2 cellular contexts compared by ENCODE assay signal in the genomic region with DNA sequence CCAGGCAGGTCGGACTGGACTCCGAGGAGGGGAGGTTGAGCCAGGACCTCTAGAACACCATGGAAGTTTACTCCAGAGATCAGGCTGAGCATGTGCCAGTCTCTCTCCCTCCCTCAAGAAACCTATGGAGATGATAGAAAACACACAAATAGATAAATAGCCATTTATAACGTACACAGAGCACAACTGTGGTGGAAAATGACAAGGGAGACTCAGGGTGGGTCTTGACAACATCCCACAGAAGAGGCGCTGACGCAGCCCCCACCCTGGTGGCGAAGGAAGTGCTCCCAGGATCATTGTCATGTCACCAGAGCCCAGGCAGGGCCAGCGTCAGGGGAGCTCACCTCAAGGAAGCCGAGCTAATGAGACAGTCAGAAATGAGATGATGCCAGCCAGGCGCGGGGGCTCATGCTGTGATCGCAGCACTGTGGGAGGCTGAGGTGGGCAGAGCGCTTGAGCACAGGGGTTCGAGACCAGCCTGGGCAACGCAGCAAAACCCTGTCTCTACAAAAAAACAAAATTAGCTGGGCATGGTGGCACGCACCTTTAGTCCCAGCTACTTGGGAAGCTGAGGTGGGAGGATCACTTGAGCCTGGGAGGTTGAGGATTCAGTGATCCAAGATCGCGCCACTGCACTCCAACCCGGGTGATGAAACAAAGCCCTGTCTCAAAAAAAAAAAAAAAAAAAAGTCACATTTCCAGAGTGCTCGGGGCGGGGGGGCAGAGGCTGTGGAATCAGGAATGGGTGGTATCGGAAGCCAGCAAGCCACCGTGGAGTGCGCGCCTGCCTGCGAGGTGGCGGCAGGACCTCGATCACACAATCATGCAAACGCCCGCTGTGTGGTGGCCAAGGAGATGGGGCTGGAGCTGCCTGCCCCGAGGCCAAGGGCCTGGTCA.
TF ChIP-seq lines count a peak whose summit lies in the region.

No MANE protein-coding gene starts in this region.

TF ChIP-seq in HepG2, 621 proteins besides CTCF, POLR2A, EP300 and RAD21:
- TF ChIP-seq TCF7L2 (IDR thresholded peaks at IDR 0.05; ENCODE audit: low read depth, low read length) (no peak), ZNF207 (IDR thresholded peaks at IDR 0.05; ENCODE audit: borderline replicate concordance) (no peak), BORCS8-MEF2B (CRISPR knock-in tag; IDR thresholded peaks at IDR 0.05) (no peak), ZNF674 (CRISPR knock-in tag; IDR thresholded peaks at IDR 0.05; ENCODE audit: low read depth) (no peak), HMGA1 (CRISPR knock-in tag; conservative IDR thresholded peaks at IDR 0.05) (no peak), TOPORS (CRISPR knock-in tag; IDR thresholded peaks at IDR 0.05) (no peak)
- TF ChIP-seq, protein P1, sequence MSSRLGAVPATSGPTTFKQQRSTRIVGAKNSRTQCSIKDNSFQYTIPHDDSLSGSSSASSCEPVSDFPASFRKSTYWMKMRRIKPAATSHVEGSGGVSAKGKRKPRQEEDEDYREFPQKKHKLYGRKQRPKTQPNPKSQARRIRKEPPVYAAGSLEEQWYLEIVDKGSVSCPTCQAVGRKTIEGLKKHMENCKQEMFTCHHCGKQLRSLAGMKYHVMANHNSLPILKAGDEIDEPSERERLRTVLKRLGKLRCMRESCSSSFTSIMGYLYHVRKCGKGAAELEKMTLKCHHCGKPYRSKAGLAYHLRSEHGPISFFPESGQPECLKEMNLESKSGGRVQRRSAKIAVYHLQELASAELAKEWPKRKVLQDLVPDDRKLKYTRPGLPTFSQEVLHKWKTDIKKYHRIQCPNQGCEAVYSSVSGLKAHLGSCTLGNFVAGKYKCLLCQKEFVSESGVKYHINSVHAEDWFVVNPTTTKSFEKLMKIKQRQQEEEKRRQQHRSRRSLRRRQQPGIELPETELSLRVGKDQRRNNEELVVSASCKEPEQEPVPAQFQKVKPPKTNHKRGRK (CRISPR knock-in tag; IDR thresholded peaks at IDR 0.05), result no peak
- TF ChIP-seq, protein P2, sequence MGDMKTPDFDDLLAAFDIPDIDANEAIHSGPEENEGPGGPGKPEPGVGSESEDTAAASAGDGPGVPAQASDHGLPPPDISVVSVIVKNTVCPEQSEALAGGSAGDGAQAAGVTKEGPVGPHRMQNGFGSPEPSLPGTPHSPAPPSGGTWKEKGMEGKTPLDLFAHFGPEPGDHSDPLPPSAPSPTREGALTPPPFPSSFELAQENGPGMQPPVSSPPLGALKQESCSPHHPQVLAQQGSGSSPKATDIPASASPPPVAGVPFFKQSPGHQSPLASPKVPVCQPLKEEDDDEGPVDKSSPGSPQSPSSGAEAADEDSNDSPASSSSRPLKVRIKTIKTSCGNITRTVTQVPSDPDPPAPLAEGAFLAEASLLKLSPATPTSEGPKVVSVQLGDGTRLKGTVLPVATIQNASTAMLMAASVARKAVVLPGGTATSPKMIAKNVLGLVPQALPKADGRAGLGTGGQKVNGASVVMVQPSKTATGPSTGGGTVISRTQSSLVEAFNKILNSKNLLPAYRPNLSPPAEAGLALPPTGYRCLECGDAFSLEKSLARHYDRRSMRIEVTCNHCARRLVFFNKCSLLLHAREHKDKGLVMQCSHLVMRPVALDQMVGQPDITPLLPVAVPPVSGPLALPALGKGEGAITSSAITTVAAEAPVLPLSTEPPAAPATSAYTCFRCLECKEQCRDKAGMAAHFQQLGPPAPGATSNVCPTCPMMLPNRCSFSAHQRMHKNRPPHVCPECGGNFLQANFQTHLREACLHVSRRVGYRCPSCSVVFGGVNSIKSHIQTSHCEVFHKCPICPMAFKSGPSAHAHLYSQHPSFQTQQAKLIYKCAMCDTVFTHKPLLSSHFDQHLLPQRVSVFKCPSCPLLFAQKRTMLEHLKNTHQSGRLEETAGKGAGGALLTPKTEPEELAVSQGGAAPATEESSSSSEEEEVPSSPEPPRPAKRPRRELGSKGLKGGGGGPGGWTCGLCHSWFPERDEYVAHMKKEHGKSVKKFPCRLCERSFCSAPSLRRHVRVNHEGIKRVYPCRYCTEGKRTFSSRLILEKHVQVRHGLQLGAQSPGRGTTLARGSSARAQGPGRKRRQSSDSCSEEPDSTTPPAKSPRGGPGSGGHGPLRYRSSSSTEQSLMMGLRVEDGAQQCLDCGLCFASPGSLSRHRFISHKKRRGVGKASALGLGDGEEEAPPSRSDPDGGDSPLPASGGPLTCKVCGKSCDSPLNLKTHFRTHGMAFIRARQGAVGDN (CRISPR knock-in tag; IDR thresholded peaks at IDR 0.05), result no peak

TF ChIP-seq in SK-N-SH treated with all-trans-retinoic acid at 6 μM for 48 hours, 23 proteins besides CTCF, POLR2A, EP300 and RAD21:
- TF ChIP-seq, protein P3, sequence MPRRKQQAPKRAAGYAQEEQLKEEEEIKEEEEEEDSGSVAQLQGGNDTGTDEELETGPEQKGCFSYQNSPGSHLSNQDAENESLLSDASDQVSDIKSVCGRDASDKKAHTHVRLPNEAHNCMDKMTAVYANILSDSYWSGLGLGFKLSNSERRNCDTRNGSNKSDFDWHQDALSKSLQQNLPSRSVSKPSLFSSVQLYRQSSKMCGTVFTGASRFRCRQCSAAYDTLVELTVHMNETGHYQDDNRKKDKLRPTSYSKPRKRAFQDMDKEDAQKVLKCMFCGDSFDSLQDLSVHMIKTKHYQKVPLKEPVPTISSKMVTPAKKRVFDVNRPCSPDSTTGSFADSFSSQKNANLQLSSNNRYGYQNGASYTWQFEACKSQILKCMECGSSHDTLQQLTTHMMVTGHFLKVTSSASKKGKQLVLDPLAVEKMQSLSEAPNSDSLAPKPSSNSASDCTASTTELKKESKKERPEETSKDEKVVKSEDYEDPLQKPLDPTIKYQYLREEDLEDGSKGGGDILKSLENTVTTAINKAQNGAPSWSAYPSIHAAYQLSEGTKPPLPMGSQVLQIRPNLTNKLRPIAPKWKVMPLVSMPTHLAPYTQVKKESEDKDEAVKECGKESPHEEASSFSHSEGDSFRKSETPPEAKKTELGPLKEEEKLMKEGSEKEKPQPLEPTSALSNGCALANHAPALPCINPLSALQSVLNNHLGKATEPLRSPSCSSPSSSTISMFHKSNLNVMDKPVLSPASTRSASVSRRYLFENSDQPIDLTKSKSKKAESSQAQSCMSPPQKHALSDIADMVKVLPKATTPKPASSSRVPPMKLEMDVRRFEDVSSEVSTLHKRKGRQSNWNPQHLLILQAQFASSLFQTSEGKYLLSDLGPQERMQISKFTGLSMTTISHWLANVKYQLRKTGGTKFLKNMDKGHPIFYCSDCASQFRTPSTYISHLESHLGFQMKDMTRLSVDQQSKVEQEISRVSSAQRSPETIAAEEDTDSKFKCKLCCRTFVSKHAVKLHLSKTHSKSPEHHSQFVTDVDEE (CRISPR knock-in tag; IDR thresholded peaks at IDR 0.05), result no peak
- no peak for TF ChIP-seq TCF4 (CRISPR knock-in tag; IDR thresholded peaks at IDR 0.05; ENCODE audit: borderline replicate concordance)
- TF ChIP-seq, protein P4, sequence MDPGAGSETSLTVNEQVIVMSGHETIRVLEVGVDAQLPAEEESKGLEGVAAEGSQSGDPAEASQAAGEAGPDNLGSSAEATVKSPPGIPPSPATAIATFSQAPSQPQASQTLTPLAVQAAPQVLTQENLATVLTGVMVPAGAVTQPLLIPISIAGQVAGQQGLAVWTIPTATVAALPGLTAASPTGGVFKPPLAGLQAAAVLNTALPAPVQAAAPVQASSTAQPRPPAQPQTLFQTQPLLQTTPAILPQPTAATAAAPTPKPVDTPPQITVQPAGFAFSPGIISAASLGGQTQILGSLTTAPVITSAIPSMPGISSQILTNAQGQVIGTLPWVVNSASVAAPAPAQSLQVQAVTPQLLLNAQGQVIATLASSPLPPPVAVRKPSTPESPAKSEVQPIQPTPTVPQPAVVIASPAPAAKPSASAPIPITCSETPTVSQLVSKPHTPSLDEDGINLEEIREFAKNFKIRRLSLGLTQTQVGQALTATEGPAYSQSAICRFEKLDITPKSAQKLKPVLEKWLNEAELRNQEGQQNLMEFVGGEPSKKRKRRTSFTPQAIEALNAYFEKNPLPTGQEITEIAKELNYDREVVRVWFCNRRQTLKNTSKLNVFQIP (CRISPR knock-in tag; IDR thresholded peaks at IDR 0.05; ENCODE audit: borderline replicate concordance, low read depth), result no peak
- TF ChIP-seq ZNF565 (CRISPR knock-in tag; conservative IDR thresholded peaks at IDR 0.05; ENCODE audit: low read depth), result no peak
- TF ChIP-seq RARB (CRISPR knock-in tag; IDR thresholded peaks at IDR 0.05), result no peak
- no peak for TF ChIP-seq PPARA (CRISPR knock-in tag; IDR thresholded peaks at IDR 0.05; ENCODE audit: borderline replicate concordance)
- no peak for TF ChIP-seq BACH2 (CRISPR knock-in tag; IDR thresholded peaks at IDR 0.05; ENCODE audit: borderline replicate concordance)
- TF ChIP-seq ZFP30 (CRISPR knock-in tag; IDR thresholded peaks at IDR 0.05), result no peak
- no peak for TF ChIP-seq GLIS3 (CRISPR knock-in tag; IDR thresholded peaks at IDR 0.05)
- TF ChIP-seq ZNF8 (CRISPR knock-in tag; IDR thresholded peaks at IDR 0.05), result no peak
- TF ChIP-seq, protein P5, sequence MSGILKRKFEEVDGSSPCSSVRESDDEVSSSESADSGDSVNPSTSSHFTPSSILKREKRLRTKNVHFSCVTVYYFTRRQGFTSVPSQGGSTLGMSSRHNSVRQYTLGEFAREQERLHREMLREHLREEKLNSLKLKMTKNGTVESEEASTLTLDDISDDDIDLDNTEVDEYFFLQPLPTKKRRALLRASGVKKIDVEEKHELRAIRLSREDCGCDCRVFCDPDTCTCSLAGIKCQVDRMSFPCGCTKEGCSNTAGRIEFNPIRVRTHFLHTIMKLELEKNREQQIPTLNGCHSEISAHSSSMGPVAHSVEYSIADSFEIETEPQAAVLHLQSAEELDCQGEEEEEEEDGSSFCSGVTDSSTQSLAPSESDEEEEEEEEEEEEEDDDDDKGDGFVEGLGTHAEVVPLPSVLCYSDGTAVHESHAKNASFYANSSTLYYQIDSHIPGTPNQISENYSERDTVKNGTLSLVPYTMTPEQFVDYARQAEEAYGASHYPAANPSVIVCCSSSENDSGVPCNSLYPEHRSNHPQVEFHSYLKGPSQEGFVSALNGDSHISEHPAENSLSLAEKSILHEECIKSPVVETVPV (CRISPR knock-in tag; IDR thresholded peaks at IDR 0.05), result no peak
- TF ChIP-seq SNAI2 (CRISPR knock-in tag; IDR thresholded peaks at IDR 0.05), result no peak
- no peak for TF ChIP-seq TOX (CRISPR knock-in tag; IDR thresholded peaks at IDR 0.05; ENCODE audit: borderline replicate concordance)
- TF ChIP-seq, protein P6, sequence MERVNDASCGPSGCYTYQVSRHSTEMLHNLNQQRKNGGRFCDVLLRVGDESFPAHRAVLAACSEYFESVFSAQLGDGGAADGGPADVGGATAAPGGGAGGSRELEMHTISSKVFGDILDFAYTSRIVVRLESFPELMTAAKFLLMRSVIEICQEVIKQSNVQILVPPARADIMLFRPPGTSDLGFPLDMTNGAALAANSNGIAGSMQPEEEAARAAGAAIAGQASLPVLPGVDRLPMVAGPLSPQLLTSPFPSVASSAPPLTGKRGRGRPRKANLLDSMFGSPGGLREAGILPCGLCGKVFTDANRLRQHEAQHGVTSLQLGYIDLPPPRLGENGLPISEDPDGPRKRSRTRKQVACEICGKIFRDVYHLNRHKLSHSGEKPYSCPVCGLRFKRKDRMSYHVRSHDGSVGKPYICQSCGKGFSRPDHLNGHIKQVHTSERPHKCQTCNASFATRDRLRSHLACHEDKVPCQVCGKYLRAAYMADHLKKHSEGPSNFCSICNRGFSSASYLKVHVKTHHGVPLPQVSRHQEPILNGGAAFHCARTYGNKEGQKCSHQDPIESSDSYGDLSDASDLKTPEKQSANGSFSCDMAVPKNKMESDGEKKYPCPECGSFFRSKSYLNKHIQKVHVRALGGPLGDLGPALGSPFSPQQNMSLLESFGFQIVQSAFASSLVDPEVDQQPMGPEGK (CRISPR knock-in tag; IDR thresholded peaks at IDR 0.05; ENCODE audit: borderline replicate concordance), result no peak
- TF ChIP-seq, protein P7, sequence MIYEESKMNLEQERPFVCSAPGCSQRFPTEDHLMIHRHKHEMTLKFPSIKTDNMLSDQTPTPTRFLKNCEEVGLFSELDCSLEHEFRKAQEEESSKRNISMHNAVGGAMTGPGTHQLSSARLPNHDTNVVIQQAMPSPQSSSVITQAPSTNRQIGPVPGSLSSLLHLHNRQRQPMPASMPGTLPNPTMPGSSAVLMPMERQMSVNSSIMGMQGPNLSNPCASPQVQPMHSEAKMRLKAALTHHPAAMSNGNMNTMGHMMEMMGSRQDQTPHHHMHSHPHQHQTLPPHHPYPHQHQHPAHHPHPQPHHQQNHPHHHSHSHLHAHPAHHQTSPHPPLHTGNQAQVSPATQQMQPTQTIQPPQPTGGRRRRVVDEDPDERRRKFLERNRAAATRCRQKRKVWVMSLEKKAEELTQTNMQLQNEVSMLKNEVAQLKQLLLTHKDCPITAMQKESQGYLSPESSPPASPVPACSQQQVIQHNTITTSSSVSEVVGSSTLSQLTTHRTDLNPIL (CRISPR knock-in tag; IDR thresholded peaks at IDR 0.05; ENCODE audit: low read depth), result no peak
- no peak for TF ChIP-seq ARNTL (CRISPR knock-in tag; IDR thresholded peaks at IDR 0.05; ENCODE audit: borderline replicate concordance, low read depth)
- no peak for TF ChIP-seq ZFP3 (CRISPR knock-in tag; IDR thresholded peaks at IDR 0.05)
